In genomic region chr11:32466279-32466915, GRCh38 we compare ENCODE assay signal across 21 cellular contexts. TPM values are rescaled to one million over a fixed set of nuclear protein-coding genes. Genes with fewer than 3 reads are reported as not detected.
DNase-seq lines count a peak whose midpoint lies in the region; ATAC-seq, FAIRE-seq and TF ChIP-seq lines count a peak whose summit lies in the region.
"Had no signal": no experiment of that assay in that cellular context is flagged by ENCODE, and none has a peak within 500 bp of the region (broad histone marks: within the 10 kb centered on the region; RNA-seq: fewer than 3 reads in every experiment).

No MANE protein-coding gene starts in this region.

- no peaks in the 10 kb centered on the region for H3K36me3 Mint-ChIP-seq in astrocyte (ENCODE audit: low read depth, unreplicated experiment)
- H3K36me3 Mint-ChIP-seq: stimulated activated memory B cell treated with anti-CD40 and anti-IgM and Interleukin-4, amounts not matched to agents 10 μg/mL and 1 μg/mL and 100 μg/mL, for 72 hours had no signal

- no peak overlapping the region for H2AFZ ChIP-seq in astrocyte (ENCODE audit: low read depth, low read length)

- no peak overlapping the region for H3K9ac ChIP-seq in astrocyte (ENCODE audit: low read length)
- H3K9ac ChIP-seq: KMS-11 had no signal

- peaks cover 2% of the 10 kb centered on the region for H3K27me3 Mint-ChIP-seq in astrocyte (ENCODE audit: low read depth, unreplicated experiment)

- H3K9me3 ChIP-seq in astrocyte (ENCODE audit: insufficient read depth, low read depth, low read length), result no peaks in the 10 kb centered on the region
- H3K9me3 ChIP-seq: ascending aorta, pancreas, upper lobe of right lung had no signal

- CTCF ChIA-PET in RWPE1 (lab: Yijun Ruan, JAX), result interaction anchor here (0.7 kb wide), 1 partner anchor 72 kb away, joined by 4 read pairs; no protein-coding TSS in a partner anchor

- H4K20me1 ChIP-seq in astrocyte (ENCODE audit: insufficient read depth, low read length), result no peaks in the 10 kb centered on the region

- no peak for FAIRE-seq in astrocyte (lab: Jason Lieb, UNC)
- FAIRE-seq: colon, pancreas had no signal

- H3K4me3 ChIP-seq in astrocyte (ENCODE audit: insufficient read depth, low read depth, low read length), result no peak overlapping the region
- H3K4me3 ChIP-seq: ascending aorta, pancreas, upper lobe of right lung had no signal

- DNase-seq in ELR (ENCODE audit: low read depth), result peak; percentile 20
- peak; percentile 86 for DNase-seq in NCI-H226
- peak; percentile 1 for DNase-seq in astrocyte (ENCODE audit: low read depth)
- DNase-seq in myocyte (ENCODE audit: low read depth), result peak; percentile 18
- no peak for DNase-seq in substantia nigra (lab: John Stamatoyannopoulos, UW)
- DNase-seq in RWPE1 (ENCODE audit: low spot score), result no peak
- DNase-seq in activated CD4-positive, CD25-positive, alpha-beta regulatory T cell treated with anti-CD3 and anti-CD28 coated beads, Interleukin-2, amount 50 U/mL, for 72 hours, result no peak
- DNase-seq: activated CD4-positive, alpha-beta T cell treated with anti-CD3 and anti-CD28 coated beads for 1 hour; HCEC 1CT; NCI-H1694; NCI-H510A; pancreas; upper lobe of right lung had no signal

- H3K27ac Mint-ChIP-seq in astrocyte (ENCODE audit: unreplicated experiment), result no peak overlapping the region
- H3K27ac Mint-ChIP-seq: stimulated activated memory B cell treated with anti-CD40 and anti-IgM and Interleukin-4, amounts not matched to agents 10 μg/mL and 1 μg/mL and 100 μg/mL, for 72 hours; T-helper 1 cell treated with Interleukin-12 subunit alpha and Interleukin-12 subunit beta and Interleukin-4 antibody, amounts not matched to agents 30 μg/mL and 1 μg/mL, for 36 hours had no signal

- H3K36me3 ChIP-seq in astrocyte (ENCODE audit: insufficient read depth, low read length), result no peaks in the 10 kb centered on the region
- H3K36me3 ChIP-seq: ascending aorta, pancreas, upper lobe of right lung had no signal

- no peak overlapping the region for H3K27ac ChIP-seq in astrocyte (ENCODE audit: low read depth, low read length)
- no peak overlapping the region for H3K27ac ChIP-seq in substantia nigra (ENCODE audit: low read depth, low read length, poor library complexity, severe bottlenecking)
- no peak overlapping the region for H3K27ac ChIP-seq in RWPE1
- H3K27ac ChIP-seq: ascending aorta, KMS-11, pancreas, upper lobe of right lung had no signal

- POLR2A ChIA-PET in RWPE1 (lab: Yijun Ruan, JAX; ENCODE audit: low non-redundant PET), result no interaction called here

- no peaks in the 10 kb centered on the region for H3K27me3 ChIP-seq in astrocyte (ENCODE audit: insufficient read depth, low read length)
- H3K27me3 ChIP-seq: ascending aorta, pancreas, upper lobe of right lung had no signal

- TF ChIP-seq CTCF in astrocyte (IDR thresholded peaks at IDR 0.05; ENCODE audit: insufficient read depth, low read depth, low read length) (no peak), RWPE1 (conservative IDR thresholded peaks at IDR 0.05; ENCODE audit: low read depth) (no peak)

- no peaks in the 10 kb centered on the region for H3K4me1 Mint-ChIP-seq in astrocyte (ENCODE audit: low read depth, unreplicated experiment)
- H3K4me1 Mint-ChIP-seq: stimulated activated memory B cell treated with anti-CD40 and anti-IgM and Interleukin-4, amounts not matched to agents 10 μg/mL and 1 μg/mL and 100 μg/mL, for 72 hours had no signal

- H3K4me3 Mint-ChIP-seq in astrocyte (ENCODE audit: unreplicated experiment), result no peak overlapping the region
- H3K4me3 Mint-ChIP-seq: stimulated activated memory B cell treated with anti-CD40 and anti-IgM and Interleukin-4, amounts not matched to agents 10 μg/mL and 1 μg/mL and 100 μg/mL, for 72 hours; T-helper 1 cell treated with Interleukin-12 subunit alpha and Interleukin-12 subunit beta and Interleukin-4 antibody, amounts not matched to agents 30 μg/mL and 1 μg/mL, for 36 hours had no signal

- H3K4me1 ChIP-seq in astrocyte (ENCODE audit: insufficient read depth, low read length), result no peaks in the 10 kb centered on the region
- H3K4me1 ChIP-seq: ascending aorta, pancreas, upper lobe of right lung had no signal

- H3K9me3 Mint-ChIP-seq in astrocyte (ENCODE audit: unreplicated experiment), result no peaks in the 10 kb centered on the region
- H3K9me3 Mint-ChIP-seq: stimulated activated memory B cell treated with anti-CD40 and anti-IgM and Interleukin-4, amounts not matched to agents 10 μg/mL and 1 μg/mL and 100 μg/mL, for 72 hours; T-helper 1 cell treated with Interleukin-12 subunit alpha and Interleukin-12 subunit beta and Interleukin-4 antibody, amounts not matched to agents 30 μg/mL and 1 μg/mL, for 36 hours had no signal

- no peaks in the 10 kb centered on the region for H3K79me2 ChIP-seq in astrocyte (ENCODE audit: insufficient read depth, low read length)

- no peak overlapping the region for H3K4me2 ChIP-seq in astrocyte (ENCODE audit: low read length)
- H3K4me2 ChIP-seq: KMS-11 had no signal

- no peak for ATAC-seq in GM21447 (IDR thresholded peaks at IDR 0.05; ENCODE audit: unreplicated experiment)
- ATAC-seq: pancreas; stimulated activated memory B cell treated with anti-CD40 and anti-IgM and Interleukin-4, amounts not matched to agents 10 μg/mL and 1 μg/mL and 100 μg/mL, for 72 hours; upper lobe of right lung had no signal

RNA-seq across cellular contexts. Expression of gene WT1, which starts 31.1 kb away (rescaled TPM):
- total RNA-seq in astrocyte, result 0.45 and 1.4 TPM in 2 replicates
- not detected in 2 replicates for total RNA-seq in myocyte
- not detected for polyA plus RNA-seq in myocyte (2012)
- total RNA-seq: ascending aorta, skeletal muscle tissue had no signal
- polyA plus RNA-seq: AG04450 had no signal

Comparison
In these comparisons a context has a peak if more than half of its experiments do, and no peak if none do; other contexts are left out.
1. DNase-seq: peak in ELR (single experiment), NCI-H226 (single experiment), astrocyte (single experiment) and myocyte (single experiment); none in substantia nigra (0 of 49), RWPE1 (single experiment) and activated CD4-positive, CD25-positive, alpha-beta regulatory T cell treated with anti-CD3 and anti-CD28 coated beads, Interleukin-2, amount 50 U/mL, for 72 hours (single experiment).